ENCODE assay signal across 20 cellular contexts in genomic region chr11:1926156-1927031, GRCh38. TPM values are rescaled to one million over a fixed set of nuclear protein-coding genes. Genes with fewer than 3 reads are reported as not detected.
DNase-seq lines count a peak whose midpoint lies in the region; ATAC-seq and TF ChIP-seq lines count a peak whose summit lies in the region.
"Had no signal": no experiment of that assay in that cellular context is flagged by ENCODE, and none has a peak within 500 bp of the region (broad histone marks: within the 10 kb centered on the region; RNA-seq: fewer than 3 reads in every experiment).

No MANE protein-coding gene starts in this region.

- no peak for ATAC-seq in HG02642 (IDR thresholded peaks at IDR 0.05; ENCODE audit: poor library complexity, unreplicated experiment)

- POLR2A ChIA-PET in RWPE1 (lab: Yijun Ruan, JAX; ENCODE audit: low non-redundant PET) = no interaction called here

- H3K36me3 ChIP-seq in right atrium auricular region (no peaks in the 10 kb centered on the region), neuronal stem cell (replicated peaks in 1 of 2; ENCODE audit: control insufficient read depth in 2 of 2, insufficient read depth in 2 of 2, low read length in 2 of 2) (no peaks in the 10 kb centered on the region)
- H3K36me3 ChIP-seq: SJCRH30, stomach had no signal

- H4K91ac ChIP-seq in neuronal stem cell (ENCODE audit: low read depth, low read length, poor library complexity) = no peak overlapping the region

- H3K27me3 ChIP-seq in right atrium auricular region (no peaks in the 10 kb centered on the region), neuronal stem cell (ENCODE audit: control insufficient read depth in 3 of 3, insufficient read depth in 3 of 3, low read depth in 1 of 3, low read length in 3 of 3) (peaks cover 0 to 4% (median 0%) of the 10 kb centered on the region in 3 experiments)
- H3K27me3 ChIP-seq: SJCRH30 had no signal

- peak overlapping the region; percentile 98 for H2AK5ac ChIP-seq in neuronal stem cell (ENCODE audit: low read depth, low read length)

- H3K14ac ChIP-seq in neuronal stem cell (ENCODE audit: low read length) = peak overlapping the region; percentile 89

- H3K4me2 ChIP-seq in neuronal stem cell (ENCODE audit: insufficient read depth, low read length, poor library complexity, severe bottlenecking) = no peak overlapping the region
- H3K4me2 ChIP-seq: KMS-11 had no signal

- CTCF ChIA-PET in RWPE1 (lab: Yijun Ruan, JAX) = interaction anchor here (1.2 kb wide), 1 partner anchor 50 kb away, joined by 6 read pairs; no protein-coding TSS in a partner anchor

- H3K9ac ChIP-seq in neuronal stem cell (ENCODE audit: low read depth, low read length, poor library complexity) = peak overlapping the region; percentile 77
- H3K9ac ChIP-seq: KMS-11 had no signal

- H2BK120ac ChIP-seq in neuronal stem cell (ENCODE audit: low read depth, low read length) = peak overlapping the region; percentile 87

- H3K27ac ChIP-seq in RWPE1 (peak overlapping the region; percentile 77), right atrium auricular region (peak overlapping the region; percentile 51 to 57), neuronal stem cell (replicated peaks; ENCODE audit: low read length) (no peak overlapping the region)
- H3K27ac ChIP-seq: KMS-11, SJCRH30 had no signal

- peak overlapping the region; percentile 75 for H2BK5ac ChIP-seq in neuronal stem cell (ENCODE audit: low read length)

- peaks cover 0 to 33% of the 10 kb centered on the region in 2 donors for H3K4me1 ChIP-seq in right atrium auricular region
- peaks cover 9 to 16% of the 10 kb centered on the region in 2 donors for H3K4me1 ChIP-seq in neuronal stem cell (ENCODE audit: control insufficient read depth in 2 of 2, insufficient read depth in 1 of 2, low read depth in 1 of 2, low read length in 2 of 2)

- H2BK15ac ChIP-seq in neuronal stem cell (ENCODE audit: low read length) = peak overlapping the region; percentile 97

- H2BK12ac ChIP-seq in neuronal stem cell (ENCODE audit: low read length) = peak overlapping the region; percentile 90

- WGBS in neuronal stem cell (ENCODE audit: extremely low coverage in 2 of 2, insufficient read length in 2 of 2, insufficient replicate concordance in 1 of 2), 2 donors = no CpG with 5 or more reads among the region's 42 CpGs

- DNase-seq in CMK (ENCODE audit: low read depth) (peak; percentile 22), RWPE1 (ENCODE audit: low spot score) (no peak), right atrium auricular region (ENCODE audit: low spot score) (no peak), neuronal stem cell (ENCODE audit: low spot score) (no peak), activated T-cell treated with anti-CD3 and anti-CD28 coated beads for 4 hours (no peak), NCI-H510A treated with DMSO at 0.1 percent for 48 hours (lab: John Stamatoyannopoulos, UW) (no peak), GDM1 (lab: John Stamatoyannopoulos, UW) (no peak)
- DNase-seq: Calu3; foreskin melanocyte; HFFc6; midbrain; NCI-H1436; NCI-H345; SJCRH30; stimulated activated CD4-positive, alpha-beta T cell treated with anti-CD3 and anti-CD28 coated beads, Interleukin-12 subunit alpha, Interleukin-12 subunit beta, amount 100 ng/mL, for 4 hours; stomach had no signal

- H3K4me3 ChIP-seq in right atrium auricular region (no peak overlapping the region), neuronal stem cell (ENCODE audit: low read length in 2 of 2) (no peak overlapping the region)
- H3K4me3 ChIP-seq: SJCRH30, stomach had no signal

- peak overlapping the region; percentile 89 for H3K4ac ChIP-seq in neuronal stem cell (ENCODE audit: low read length)

- H3K18ac ChIP-seq in neuronal stem cell (ENCODE audit: low read length) = peak overlapping the region; percentile 44

- H3K9me3 ChIP-seq in right atrium auricular region = no peaks in the 10 kb centered on the region
- H3K9me3 ChIP-seq in neuronal stem cell (replicated peaks in 1 of 2; ENCODE audit: control insufficient read depth in 2 of 2, insufficient read depth in 1 of 2, low read depth in 1 of 2, low read length in 2 of 2) = no peaks in the 10 kb centered on the region
- H3K9me3 ChIP-seq: SJCRH30, stomach had no signal

- peak overlapping the region; percentile 81 for H3K23ac ChIP-seq in neuronal stem cell (ENCODE audit: low read depth, low read length, poor library complexity)

- H2AFZ ChIP-seq in neuronal stem cell (ENCODE audit: low read length) = peak overlapping the region; percentile 93

- TF ChIP-seq CTCF in RWPE1 (conservative IDR thresholded peaks at IDR 0.05; ENCODE audit: low read depth) = no peak
- no peak for TF ChIP-seq CTCF in right atrium auricular region (IDR thresholded peaks at IDR 0.05)

- H3K79me1 ChIP-seq in neuronal stem cell (ENCODE audit: low read depth, low read length) = no peaks in the 10 kb centered on the region

- peak overlapping the region; percentile 82 for H4K8ac ChIP-seq in neuronal stem cell (ENCODE audit: low read depth, low read length)

RNA-seq across cellular contexts. Expression of gene TNNT3, which starts 6.9 kb away (rescaled TPM):
- total RNA-seq in right atrium auricular region = 10 to 100 TPM; 12.8 to 16.4 TPM
- 0.49 TPM for polyA plus RNA-seq in neuronal stem cell (2013, experiment 1 of 2)
- 0.32 TPM for polyA plus RNA-seq in neuronal stem cell (2013, experiment 2 of 2)
- total RNA-seq: Calu3, endothelial cell of umbilical vein, HFFc6 had no signal
- polyA plus RNA-seq: endothelial cell of umbilical vein had no signal

RNA-seq across cellular contexts. Expression of gene MRPL23, which starts 20.7 kb away (rescaled TPM):
- total RNA-seq in right atrium auricular region = 100 to 1,000 TPM; 128 to 210 TPM
- polyA plus RNA-seq in neuronal stem cell (2013, experiment 1 of 2) = 89.1 TPM
- polyA plus RNA-seq in neuronal stem cell (2013, experiment 2 of 2) = 89.3 TPM

RNA-seq across cellular contexts. Expression of gene PRR33, which starts 34.7 kb away (rescaled TPM):
- under 1 TPM in 1 of 2 donors, not detected in 1; 0.33 TPM for total RNA-seq in right atrium auricular region
- polyA plus RNA-seq in neuronal stem cell (2013, experiment 1 of 2) = not detected
- not detected for polyA plus RNA-seq in neuronal stem cell (2013, experiment 2 of 2)
- total RNA-seq: Calu3, endothelial cell of umbilical vein, HFFc6, osteocyte, stomach had no signal
- polyA plus RNA-seq: endothelial cell of umbilical vein had no signal
